34 cellular contexts compared by ENCODE assay signal in genomic region chr10:131964298-131964697, GRCh38. TPM values are rescaled to one million over a fixed set of nuclear protein-coding genes. Genes with fewer than 3 reads are reported as not detected.
DNase-seq lines count a peak whose midpoint lies in the region; ATAC-seq and TF ChIP-seq lines count a peak whose summit lies in the region.
"Had no signal": no experiment of that assay in that cellular context is flagged by ENCODE, and none has a peak within 500 bp of the region (broad histone marks: within the 10 kb centered on the region; RNA-seq: fewer than 3 reads in every experiment).

No MANE protein-coding gene starts in this region.

- no peak for ATAC-seq in activated CD8-positive, alpha-beta memory T cell treated with anti-CD3 and anti-CD28 coated beads, Interleukin-2, amount 10 ng/mL, durations not matched to agents 7 days and 5 days
- ATAC-seq in CD4-positive, alpha-beta T cell (ENCODE audit: poor library complexity), result no peak
- ATAC-seq: HepG2; left colon; Right ventricle myocardium inferior; SK-N-SH treated with all-trans-retinoic acid at 6 μM for 48 hours; stimulated activated memory B cell treated with anti-CD40 and anti-IgM and Interleukin-4, amounts not matched to agents 10 μg/mL and 1 μg/mL and 100 μg/mL, for 72 hours had no signal

- H3K9me3 ChIP-seq in CD4-positive, alpha-beta T cell (ENCODE audit: control insufficient read depth, low read length), result no peaks in the 10 kb centered on the region
- H3K9me3 ChIP-seq: breast epithelium, colonic mucosa had no signal

- no peak for TF ChIP-seq CTCF in CD4-positive, alpha-beta T cell (IDR thresholded peaks at IDR 0.05)
- TF ChIP-seq CTCF in NB4 (IDR thresholded peaks at IDR 0.05; ENCODE audit: low read depth, low read length) (no peak), CD14-positive monocyte (IDR thresholded peaks at IDR 0.05) (no peak)

- TF ChIP-seq POLR2A in NB4 (IDR thresholded peaks at IDR 0.05; ENCODE audit: extremely low read depth, insufficient read length), result no peak

- peak overlapping the region; percentile 40 for H3K4me3 ChIP-seq in NB4 (ENCODE audit: low read depth, low read length)
- H3K4me3 ChIP-seq: breast epithelium, colonic mucosa, PC-9 had no signal

- H3K27ac ChIP-seq in CD4-positive, alpha-beta T cell (ENCODE audit: low read depth, low read length), result no peak overlapping the region
- H3K27ac ChIP-seq: breast epithelium, colonic mucosa, PC-9 had no signal

- H3K36me3 Mint-ChIP-seq in activated CD8-positive, alpha-beta memory T cell treated with anti-CD3 and anti-CD28 coated beads, Interleukin-2, amount 10 ng/mL, durations not matched to agents 7 days and 5 days, result peaks cover 21% of the 10 kb centered on the region
- H3K36me3 Mint-ChIP-seq in CD4-positive, alpha-beta T cell (ENCODE audit: low read depth), result peaks cover 38% of the 10 kb centered on the region
- peaks cover 25 to 51% of the 10 kb centered on the region in 2 donors for H3K36me3 Mint-ChIP-seq in CD14-positive monocyte
- H3K36me3 Mint-ChIP-seq: natural killer cell treated with Interleukin-12 subunit alpha and Interleukin-12 subunit beta and Interleukin-15 and Interleukin-18, amount 100 ng/mL, for 72 hours had no signal

- H3K27me3 ChIP-seq in CD4-positive, alpha-beta T cell (ENCODE audit: control insufficient read depth, insufficient read depth, low read length), result no peaks in the 10 kb centered on the region
- H3K27me3 ChIP-seq: breast epithelium, colonic mucosa had no signal

- POLR2A ChIA-PET in CD4-positive, alpha-beta T cell (lab: Charles Lee), result interaction anchor here (0.7 to 2.6 kb wide), 3 partner anchors 17 to 63 kb away, joined by 3 to 8 read pairs (median 5); partner anchors contain the start of genes BNIP3 and PPP2R2D

- CTCF ChIA-PET in activated CD8-positive, alpha-beta memory T cell treated with anti-CD3 and anti-CD28 coated beads, Interleukin-2, amount 10 ng/mL, durations not matched to agents 7 days and 5 days (lab: Charles Lee), result interaction anchor here (1.4 to 1.5 kb wide), 2 partner anchors 11 to 79 kb away, joined by 6 to 7 read pairs; no protein-coding TSS in a partner anchor
- CTCF ChIA-PET in CD4-positive, alpha-beta T cell (lab: Charles Lee), result interaction anchor here (0.7 kb wide), 1 partner anchor 58 kb away, joined by 3 read pairs; no protein-coding TSS in a partner anchor

- no peaks in the 10 kb centered on the region for H3K27me3 Mint-ChIP-seq in activated CD8-positive, alpha-beta memory T cell treated with anti-CD3 and anti-CD28 coated beads, Interleukin-2, amount 10 ng/mL, durations not matched to agents 7 days and 5 days
- no peaks in the 10 kb centered on the region for H3K27me3 Mint-ChIP-seq in CD4-positive, alpha-beta T cell
- peaks cover 0 to 4% (median 2%) of the 10 kb centered on the region in 3 donors for H3K27me3 Mint-ChIP-seq in CD14-positive monocyte (ENCODE audit: low read depth in 3 of 3)
- H3K27me3 Mint-ChIP-seq: activated naive CD4-positive, alpha-beta T cell treated with anti-CD3 and anti-CD28 coated beads, Interleukin-2, amount 10 ng/mL, durations not matched to agents 7 days and 5 days; B cell; natural killer cell treated with Interleukin-12 subunit alpha and Interleukin-12 subunit beta and Interleukin-15 and Interleukin-18, amount 100 ng/mL, for 72 hours; stimulated activated memory B cell treated with anti-CD40 and anti-IgM and Interleukin-4, amounts not matched to agents 10 μg/mL and 1 μg/mL and 100 μg/mL, for 72 hours had no signal

- H3K4me1 Mint-ChIP-seq in activated CD8-positive, alpha-beta memory T cell treated with anti-CD3 and anti-CD28 coated beads, Interleukin-2, amount 10 ng/mL, durations not matched to agents 7 days and 5 days, result peaks cover 25% of the 10 kb centered on the region
- peaks cover 27% of the 10 kb centered on the region for H3K4me1 Mint-ChIP-seq in CD4-positive, alpha-beta T cell (ENCODE audit: low read depth)
- H3K4me1 Mint-ChIP-seq in CD14-positive monocyte, result no peaks in the 10 kb centered on the region
- H3K4me1 Mint-ChIP-seq: B cell; stimulated activated memory B cell treated with anti-CD40 and anti-IgM and Interleukin-4, amounts not matched to agents 10 μg/mL and 1 μg/mL and 100 μg/mL, for 72 hours had no signal

- intact Hi-C loops in CD4-positive, alpha-beta T cell (cut with DNase I, micrococcal nuclease), result no loop called here
- intact Hi-C loops in CD14-positive monocyte (cut with micrococcal nuclease), result no loop called here

- H3K4me3 Mint-ChIP-seq in activated CD8-positive, alpha-beta memory T cell treated with anti-CD3 and anti-CD28 coated beads, Interleukin-2, amount 10 ng/mL, durations not matched to agents 7 days and 5 days, result no peak overlapping the region
- H3K4me3 Mint-ChIP-seq in CD4-positive, alpha-beta T cell, result no peak overlapping the region
- H3K4me3 Mint-ChIP-seq in CD14-positive monocyte, result no peak overlapping the region
- H3K4me3 Mint-ChIP-seq: activated naive CD4-positive, alpha-beta T cell treated with anti-CD3 and anti-CD28 coated beads, Interleukin-2, amount 10 ng/mL, durations not matched to agents 7 days and 5 days; B cell; natural killer cell treated with Interleukin-12 subunit alpha and Interleukin-12 subunit beta and Interleukin-15 and Interleukin-18, amount 100 ng/mL, for 72 hours; stimulated activated memory B cell treated with anti-CD40 and anti-IgM and Interleukin-4, amounts not matched to agents 10 μg/mL and 1 μg/mL and 100 μg/mL, for 72 hours; T-helper 1 cell treated with Interleukin-12 subunit alpha and Interleukin-12 subunit beta and Interleukin-4 antibody, amounts not matched to agents 30 μg/mL and 1 μg/mL, for 36 hours had no signal

- H3K9me3 Mint-ChIP-seq in activated CD8-positive, alpha-beta memory T cell treated with anti-CD3 and anti-CD28 coated beads, Interleukin-2, amount 10 ng/mL, durations not matched to agents 7 days and 5 days (ENCODE audit: low read depth), result no peaks in the 10 kb centered on the region
- H3K9me3 Mint-ChIP-seq in CD4-positive, alpha-beta T cell, result no peaks in the 10 kb centered on the region
- peaks cover 0 to 3% (median 0%) of the 10 kb centered on the region in 7 donors for H3K9me3 Mint-ChIP-seq in CD14-positive monocyte
- H3K9me3 Mint-ChIP-seq: activated naive CD4-positive, alpha-beta T cell treated with anti-CD3 and anti-CD28 coated beads, Interleukin-2, amount 10 ng/mL, durations not matched to agents 7 days and 5 days; natural killer cell treated with Interleukin-12 subunit alpha and Interleukin-12 subunit beta and Interleukin-15 and Interleukin-18, amount 100 ng/mL, for 72 hours; stimulated activated memory B cell treated with anti-CD40 and anti-IgM and Interleukin-4, amounts not matched to agents 10 μg/mL and 1 μg/mL and 100 μg/mL, for 72 hours; T-helper 1 cell treated with Interleukin-12 subunit alpha and Interleukin-12 subunit beta and Interleukin-4 antibody, amounts not matched to agents 30 μg/mL and 1 μg/mL, for 36 hours had no signal

- peak overlapping the region; percentile 36 for H3K27ac Mint-ChIP-seq in activated CD8-positive, alpha-beta memory T cell treated with anti-CD3 and anti-CD28 coated beads, Interleukin-2, amount 10 ng/mL, durations not matched to agents 7 days and 5 days
- H3K27ac Mint-ChIP-seq in CD4-positive, alpha-beta T cell, result peak overlapping the region; percentile 66
- H3K27ac Mint-ChIP-seq in CD14-positive monocyte, result no peak overlapping the region
- H3K27ac Mint-ChIP-seq: B cell; stimulated activated memory B cell treated with anti-CD40 and anti-IgM and Interleukin-4, amounts not matched to agents 10 μg/mL and 1 μg/mL and 100 μg/mL, for 72 hours had no signal

- DNase-seq in activated CD8-positive, alpha-beta memory T cell treated with anti-CD3 and anti-CD28 coated beads, Interleukin-2, amount 10 ng/mL, durations not matched to agents 7 days and 5 days, result no peak
- DNase-seq in activated CD8-positive, alpha-beta memory T cell treated with anti-CD3 and anti-CD28 coated beads, Interleukin-2, amount 50 U/mL, for 48 hours, result no peak
- no peak for DNase-seq in CD4-positive, alpha-beta T cell
- peak; percentile 82 for DNase-seq in NB4 (ENCODE audit: low read depth)
- DNase-seq in fibroblast of peridontal ligament (ENCODE audit: extremely low read depth), result peak; percentile 21
- no peak for DNase-seq in GDM1 (lab: John Stamatoyannopoulos, UW)
- DNase-seq in DMS 273 (lab: John Stamatoyannopoulos, UW; ENCODE audit: unreplicated experiment), result no peak
- DNase-seq in CD14-positive monocyte (ENCODE audit: low spot score), result no peak
- DNase-seq: ACHN; activated CD4-positive, alpha-beta T cell treated with anti-CD3 and anti-CD28 coated beads for 1 hour; activated naive CD4-positive, alpha-beta T cell treated with anti-CD3 and anti-CD28 coated beads, Interleukin-2, amount 10 ng/mL, durations not matched to agents 7 days and 5 days; activated T-cell treated with anti-CD3 and anti-CD28 coated beads, Interleukin-2, amount 50 U/mL, for 48 hours; colonic mucosa; COR-L47; DMS79 treated with DMSO at 0.1 percent for 48 hours; effector CD4-positive, alpha-beta T cell; GF-D8; HCEC 1CT; left colon; NCI-H1048; NCI-H187; PC-9; stimulated activated CD4-positive, alpha-beta T cell treated with anti-CD3 and anti-CD28 coated beads, Interleukin-15, amount 100 ng/mL, for 24 hours; stimulated activated CD4-positive, alpha-beta T cell treated with anti-CD3 and anti-CD28 coated beads, Interleukin-4, amount 100 ng/mL, for 4 hours; substantia nigra; trophoblast cell had no signal

RNA-seq across cellular contexts. Expression of gene BNIP3, which starts 17.4 kb away (rescaled TPM):
- 10 to 100 TPM; 21.9 to 39.2 TPM for total RNA-seq in activated CD8-positive, alpha-beta memory T cell treated with anti-CD3 and anti-CD28 coated beads, Interleukin-2, amount 10 ng/mL, durations not matched to agents 7 days and 5 days
- total RNA-seq in CD4-positive, alpha-beta T cell, result 10 to 100 TPM; 21.0 to 23.6 TPM
- 1 to 10 TPM; 4.6 to 7.2 TPM for polyA plus RNA-seq in CD14-positive monocyte

Comparison
In these comparisons a context has a peak if more than half of its experiments do, and no peak if none do; other contexts are left out.
1. DNase-seq: peak in NB4 (single experiment) and fibroblast of peridontal ligament (single experiment); none in activated CD8-positive, alpha-beta memory T cell treated with anti-CD3 and anti-CD28 coated beads, Interleukin-2, amount 10 ng/mL, durations not matched to agents 7 days and 5 days (single experiment), activated CD8-positive, alpha-beta memory T cell treated with anti-CD3 and anti-CD28 coated beads, Interleukin-2, amount 50 U/mL, for 48 hours (single experiment), CD4-positive, alpha-beta T cell (0 of 10), GDM1 (single experiment), DMS 273 (single experiment) and CD14-positive monocyte (single experiment).
2. H3K27ac Mint-ChIP-seq: peak in activated CD8-positive, alpha-beta memory T cell treated with anti-CD3 and anti-CD28 coated beads, Interleukin-2, amount 10 ng/mL, durations not matched to agents 7 days and 5 days (single experiment) and CD4-positive, alpha-beta T cell (single experiment); none in CD14-positive monocyte (0 of 7).